21 cellular contexts compared by ENCODE assay signal in the genomic region with DNA sequence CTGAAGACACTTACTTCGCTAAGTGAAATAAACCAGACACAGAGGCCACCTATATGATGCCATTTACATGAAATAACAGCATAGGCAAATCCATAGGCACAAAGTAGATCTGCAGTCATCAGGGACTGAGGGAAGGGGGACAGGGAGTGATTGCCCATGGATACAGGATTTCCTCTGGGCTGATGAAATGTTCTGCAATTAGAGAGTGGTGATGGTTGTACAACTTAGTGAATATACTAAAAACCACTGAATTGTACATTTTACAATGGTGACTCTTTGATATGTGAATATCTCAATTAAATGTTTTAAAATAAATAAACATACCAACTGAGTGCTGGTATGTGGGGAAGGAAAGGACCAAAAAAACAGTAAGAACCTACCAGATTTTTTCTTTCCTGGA. TPM values are rescaled to one million over a fixed set of nuclear protein-coding genes. Genes with fewer than 3 reads are reported as not detected.
DNase-seq lines count a peak whose midpoint lies in the region; ATAC-seq, FAIRE-seq and TF ChIP-seq lines count a peak whose summit lies in the region.
"Had no signal": no experiment of that assay in that cellular context is flagged by ENCODE, and none has a peak within 500 bp of the region (broad histone marks: within the 10 kb centered on the region; RNA-seq: fewer than 3 reads in every experiment).

No MANE protein-coding gene starts in this region.

- H3K9ac ChIP-seq in astrocyte (ENCODE audit: low read length) (no peak overlapping the region), HepG2 (ENCODE audit: insufficient read depth, low read depth, low read length) (no peak overlapping the region)

- H3K4me2 ChIP-seq in astrocyte (ENCODE audit: low read length) = no peak overlapping the region
- no peak overlapping the region for H3K4me2 ChIP-seq in HepG2 (ENCODE audit: low read depth, low read length)

- H3K9me3 ChIP-seq in astrocyte (ENCODE audit: insufficient read depth, low read depth, low read length) = no peaks in the 10 kb centered on the region
- no peaks in the 10 kb centered on the region for H3K9me3 ChIP-seq in HepG2 (ENCODE audit: low read length)
- H3K9me3 ChIP-seq in small intestine (ENCODE audit: control insufficient read depth, low read depth) = no peaks in the 10 kb centered on the region
- H3K9me3 ChIP-seq: MG63 had no signal

- BruUV-seq in HepG2 (replicated peaks; lab: Mats Ljungman, UMichigan) = no TSS peak

- H3K4me1 ChIP-seq in astrocyte (ENCODE audit: insufficient read depth, low read length) = no peaks in the 10 kb centered on the region
- H3K4me1 ChIP-seq in HepG2 (ENCODE audit: insufficient read depth, low read length) = no peaks in the 10 kb centered on the region
- H3K4me1 ChIP-seq in small intestine (ENCODE audit: control insufficient read depth in 2 of 2, insufficient read depth in 1 of 2, low read depth in 1 of 2, low read length in 1 of 2) = no peaks in the 10 kb centered on the region

- no peaks in the 10 kb centered on the region for H3K79me2 ChIP-seq in astrocyte (ENCODE audit: insufficient read depth, low read length)
- no peaks in the 10 kb centered on the region for H3K79me2 ChIP-seq in HepG2 (ENCODE audit: insufficient read depth, low read length)

- no peak for FAIRE-seq in astrocyte (lab: Jason Lieb, UNC)
- no peak for FAIRE-seq in HepG2 (lab: Jason Lieb, UNC)
- FAIRE-seq in small intestine (lab: Jason Lieb, UNC) = no peak
- FAIRE-seq: GM12878 had no signal

- H3K4me3 ChIP-seq in AG10803 (ENCODE audit: low read length) = no peak overlapping the region
- H3K4me3 ChIP-seq in astrocyte (ENCODE audit: insufficient read depth, low read depth, low read length) = no peak overlapping the region
- no peak overlapping the region for H3K4me3 ChIP-seq in fibroblast of the aortic adventitia (ENCODE audit: low read depth, low read length)
- H3K4me3 ChIP-seq in HepG2 (replicated peaks in 1 of 3; ENCODE audit: insufficient read depth in 1 of 3, low read depth in 2 of 3, low read length in 3 of 3) = no peak overlapping the region
- no peak overlapping the region for H3K4me3 ChIP-seq in small intestine (ENCODE audit: low read depth in 1 of 2, low read length in 2 of 2)
- H3K4me3 ChIP-seq: GM12878, MG63 had no signal

- WGBS in HepG2 (ENCODE audit: low lambda C conversion rate) = 98% methylated on average over 1 of the region's 1 CpG
- 98 to 100% (median 100%) methylated on average over 1 of the region's 1 CpG for WGBS in small intestine, 3 donors

- no peak for TF ChIP-seq CTCF in AG10803 (conservative IDR thresholded peaks at IDR 0.05; ENCODE audit: low read length)
- no peak for TF ChIP-seq CTCF in astrocyte (IDR thresholded peaks at IDR 0.05; ENCODE audit: insufficient read depth, low read depth, low read length)
- TF ChIP-seq CTCF in fibroblast of the aortic adventitia (IDR thresholded peaks at IDR 0.05; ENCODE audit: insufficient read depth, low read length) = no peak
- TF ChIP-seq CTCF in HepG2 (CRISPR knock-in tag; IDR thresholded peaks at IDR 0.05) = no peak

- H3K27me3 ChIP-seq in astrocyte (ENCODE audit: insufficient read depth, low read length) = no peaks in the 10 kb centered on the region
- H3K27me3 ChIP-seq in HepG2 (ENCODE audit: control insufficient read depth in 1 of 2, insufficient read depth in 2 of 2, low read length in 2 of 2) = no peaks in the 10 kb centered on the region
- H3K27me3 ChIP-seq in small intestine (ENCODE audit: control insufficient read depth in 2 of 2, insufficient read depth in 2 of 2, low read length in 2 of 2) = no peaks in the 10 kb centered on the region
- H3K27me3 ChIP-seq: MG63 had no signal

- CTCF ChIA-PET in HepG2 (lab: Yijun Ruan, JAX; ENCODE audit: low intra/inter-chr PET ratio, low total read pairs) = no interaction called here

- H3K27ac Mint-ChIP-seq in astrocyte (ENCODE audit: unreplicated experiment) = peak overlapping the region; percentile 86
- H3K27ac Mint-ChIP-seq: B cell, CD14-positive monocyte had no signal

- ATAC-seq in HepG2 (no peak), HG02588 (IDR thresholded peaks at IDR 0.05; ENCODE audit: unreplicated experiment) (no peak)
- ATAC-seq: GM12878 had no signal

- in situ Hi-C loops in HepG2 (cut with HindIII; ENCODE audit: extremely low pct_ligation_motif_present, low pct_unique_long_range_greater_than_20kb) = no loop called here

- H3K9me3 Mint-ChIP-seq in astrocyte (ENCODE audit: unreplicated experiment) = no peaks in the 10 kb centered on the region
- H3K9me3 Mint-ChIP-seq: CD14-positive monocyte had no signal

- peaks cover 3% of the 10 kb centered on the region for H3K36me3 Mint-ChIP-seq in astrocyte (ENCODE audit: low read depth, unreplicated experiment)

- peaks cover 3% of the 10 kb centered on the region for H4K20me1 ChIP-seq in astrocyte (ENCODE audit: insufficient read depth, low read length)
- no peaks in the 10 kb centered on the region for H4K20me1 ChIP-seq in HepG2 (ENCODE audit: insufficient read depth, low read length)

- H3K27ac ChIP-seq in astrocyte (ENCODE audit: low read depth, low read length) (no peak overlapping the region), HepG2 (ENCODE audit: extremely low read length, insufficient read depth, low read length) (no peak overlapping the region), small intestine (ENCODE audit: low read depth in 1 of 2, low read length in 1 of 2) (no peak overlapping the region)

- H3K4me1 Mint-ChIP-seq in astrocyte (ENCODE audit: low read depth, unreplicated experiment) = no peaks in the 10 kb centered on the region
- H3K4me1 Mint-ChIP-seq: B cell, CD14-positive monocyte had no signal

- no peak for TF ChIP-seq RAD21 in HepG2 (CRISPR knock-in tag; IDR thresholded peaks at IDR 0.05)

- intact Hi-C loops in HepG2 (cut with micrococcal nuclease; ENCODE audit: unreplicated experiment) = no loop called here

- peaks cover 51% of the 10 kb centered on the region for H3K36me3 ChIP-seq in astrocyte (ENCODE audit: insufficient read depth, low read length)
- H3K36me3 ChIP-seq in HepG2 (replicated peaks in 1 of 2; ENCODE audit: control insufficient read depth in 1 of 2, insufficient read depth in 2 of 2, low read length in 2 of 2) = peaks cover 21 to 81% of the 10 kb centered on the region in 2 experiments
- peaks cover 2 to 11% of the 10 kb centered on the region in 2 donors for H3K36me3 ChIP-seq in small intestine (ENCODE audit: control insufficient read depth in 2 of 2, insufficient read depth in 2 of 2, low read length in 2 of 2)

- POLR2A ChIA-PET in HepG2 (lab: Yijun Ruan, JAX) = no interaction called here

- TF ChIP-seq EP300 in HepG2 (IDR thresholded peaks at IDR 0.05; ENCODE audit: low read depth in 2 of 2, low read length in 2 of 2) (no peak), HepG2 (CRISPR knock-in tag; IDR thresholded peaks at IDR 0.05; ENCODE audit: borderline replicate concordance) (no peak)

- DNase-seq in AG10803 (ENCODE audit: low read depth) (peak; percentile 40), NCI-H460 (ENCODE audit: extremely low read depth, low read depth) (peak; percentile 23), astrocyte (ENCODE audit: low read depth) (no peak), fibroblast of the aortic adventitia (ENCODE audit: low read depth) (peak; percentile 22), HepG2 (ENCODE audit: low spot score) (no peak), small intestine (no peak)
- no peak for DNase-seq in activated CD4-positive, CD25-positive, alpha-beta regulatory T cell (lab: John Stamatoyannopoulos, UW)
- DNase-seq: COR-L47, DMS79, MG63, NCI-H1417, NCI-H1694 treated with DMSO at 0.1 percent for 48 hours, NCI-H2081 treated with DMSO at 0.1 percent for 48 hours, NCI-H2171 treated with DMSO at 0.1 percent for 48 hours, NCI-H526, OCI-M1, Right ventricle myocardium superior had no signal

- H3K27me3 Mint-ChIP-seq in astrocyte (ENCODE audit: low read depth, unreplicated experiment) = no peaks in the 10 kb centered on the region
- H3K27me3 Mint-ChIP-seq: B cell had no signal

- no peak overlapping the region for H3K4me3 Mint-ChIP-seq in astrocyte (ENCODE audit: unreplicated experiment)
- H3K4me3 Mint-ChIP-seq: B cell, CD14-positive monocyte had no signal

- no peak for TF ChIP-seq POLR2A in HepG2 (IDR thresholded peaks at IDR 0.05; ENCODE audit: insufficient read depth in 1 of 2, low read depth in 2 of 2, low read length in 2 of 2)

- H2AFZ ChIP-seq in astrocyte (ENCODE audit: low read depth, low read length) (no peak overlapping the region), HepG2 (ENCODE audit: low read length) (no peak overlapping the region)

RNA-seq across cellular contexts. Expression of gene PPA1, which starts 20.4 kb away (rescaled TPM):
- total RNA-seq in NCI-H460 (2014; rRNA removed; shearing (Covaris generic)) = 389 and 397 TPM in 2 replicates
- polyA plus RNA-seq in NCI-H460 (2014; cell fraction: nucleus; rRNA removed) = 258 and 309 TPM in 2 replicates
- total RNA-seq in astrocyte (95.3 and 108 TPM in 2 replicates), fibroblast of the aortic adventitia (ENCODE audit: low replicate concordance) (197 and 394 TPM in 2 replicates), HepG2 (2016; rRNA removed; fragmentation: Illumina TruSeq; extraction: Trizol) (250 and 371 TPM in 2 replicates)
- 82.0 and 100 TPM in 2 replicates for total RNA-seq in HepG2 (2016; cell fraction: cytosol; rRNA removed; fragmentation: Illumina TruSeq; extraction: Trizol; ENCODE audit: low read depth)
- 255 and 390 TPM in 2 replicates for total RNA-seq in HepG2 (2016; cell fraction: insoluble cytoplasmic fraction; rRNA removed; fragmentation: Illumina TruSeq; extraction: Trizol)
- 165 and 176 TPM in 2 replicates for total RNA-seq in HepG2 (2016; cell fraction: membrane; rRNA removed; fragmentation: Illumina TruSeq; extraction: Trizol)
- total RNA-seq in HepG2 (2016; cell fraction: nucleus; rRNA removed; fragmentation: Illumina TruSeq; extraction: Trizol) = 97.3 and 103 TPM in 2 replicates
- polyA plus RNA-seq in HepG2 (2011; rRNA removed) (104 and 136 TPM in 2 replicates), small intestine (100 to 1,000 TPM; 167 to 383 (median 240) TPM)
- 79.2 and 103 TPM in 2 replicates for polyA plus RNA-seq in HepG2 (2011; cell fraction: cytosol; rRNA removed)
- 29.6 and 38.4 TPM in 2 replicates for polyA plus RNA-seq in HepG2 (2011; cell fraction: nucleus; rRNA removed)
- polyA plus RNA-seq in HepG2 (2012) = 160 and 173 TPM in 2 replicates
- 83.3 and 87.7 TPM in 2 replicates for polyA plus RNA-seq in HepG2 (2016; cell fraction: cytosol; fragmentation: Illumina TruSeq; extraction: Trizol; ENCODE audit: low read depth)
- polyA plus RNA-seq in HepG2 (2016; cell fraction: insoluble cytoplasmic fraction; fragmentation: Illumina TruSeq; extraction: Trizol; ENCODE audit: low read depth) = 345 and 373 TPM in 2 replicates
- polyA plus RNA-seq in HepG2 (2016; cell fraction: membrane; fragmentation: Illumina TruSeq; extraction: Trizol; ENCODE audit: low read depth) = 131 and 143 TPM in 2 replicates
- 129 and 132 TPM in 2 replicates for polyA plus RNA-seq in HepG2 (2016; cell fraction: nucleus; fragmentation: Illumina TruSeq; extraction: Trizol; ENCODE audit: insufficient read depth, low read depth)
- polyA minus RNA-seq in HepG2 (2011; rRNA and poly(A)+ RNA removed; ENCODE audit: low replicate concordance) = 27.3 and 92.0 TPM in 2 replicates
- polyA minus RNA-seq in HepG2 (2011; cell fraction: cytosol; rRNA and poly(A)+ RNA removed) = 75.4 and 86.8 TPM in 2 replicates
- polyA minus RNA-seq in HepG2 (2011; cell fraction: nucleus; rRNA and poly(A)+ RNA removed) = 78.9 and 82.8 TPM in 2 replicates

RNA-seq across cellular contexts. Expression of gene SAR1A, which starts 42.6 kb away (rescaled TPM):
- total RNA-seq in NCI-H460 (2014; rRNA removed; shearing (Covaris generic)) = 74.7 and 82.9 TPM in 2 replicates
- 47.1 and 63.5 TPM in 2 replicates for polyA plus RNA-seq in NCI-H460 (2014; cell fraction: nucleus; rRNA removed)
- 228 and 239 TPM in 2 replicates for total RNA-seq in astrocyte
- 145 and 209 TPM in 2 replicates for total RNA-seq in fibroblast of the aortic adventitia (ENCODE audit: low replicate concordance)
- total RNA-seq in HepG2 (2016; rRNA removed; fragmentation: Illumina TruSeq; extraction: Trizol) = 104 and 117 TPM in 2 replicates
- total RNA-seq in HepG2 (2016; cell fraction: cytosol; rRNA removed; fragmentation: Illumina TruSeq; extraction: Trizol; ENCODE audit: low read depth) = 53.7 and 67.8 TPM in 2 replicates
- total RNA-seq in HepG2 (2016; cell fraction: insoluble cytoplasmic fraction; rRNA removed; fragmentation: Illumina TruSeq; extraction: Trizol) = 98.6 and 118 TPM in 2 replicates
- total RNA-seq in HepG2 (2016; cell fraction: membrane; rRNA removed; fragmentation: Illumina TruSeq; extraction: Trizol) = 40.3 and 46.7 TPM in 2 replicates
- total RNA-seq in HepG2 (2016; cell fraction: nucleus; rRNA removed; fragmentation: Illumina TruSeq; extraction: Trizol) = 88.9 and 106 TPM in 2 replicates
- 42.7 and 51.4 TPM in 2 replicates for polyA plus RNA-seq in HepG2 (2011; rRNA removed)
- polyA plus RNA-seq in HepG2 (2011; cell fraction: cytosol; rRNA removed) = 18.7 and 26.3 TPM in 2 replicates
- polyA plus RNA-seq in HepG2 (2011; cell fraction: nucleus; rRNA removed) = 20.6 and 21.6 TPM in 2 replicates
- 43.4 and 54.2 TPM in 2 replicates for polyA plus RNA-seq in HepG2 (2012)
- polyA plus RNA-seq in HepG2 (2016; cell fraction: cytosol; fragmentation: Illumina TruSeq; extraction: Trizol; ENCODE audit: low read depth) = 17.3 and 19.4 TPM in 2 replicates
- polyA plus RNA-seq in HepG2 (2016; cell fraction: insoluble cytoplasmic fraction; fragmentation: Illumina TruSeq; extraction: Trizol; ENCODE audit: low read depth) = 65.1 and 69.7 TPM in 2 replicates
- polyA plus RNA-seq in HepG2 (2016; cell fraction: membrane; fragmentation: Illumina TruSeq; extraction: Trizol; ENCODE audit: low read depth) = 14.1 and 16.4 TPM in 2 replicates
- 125 and 135 TPM in 2 replicates for polyA plus RNA-seq in HepG2 (2016; cell fraction: nucleus; fragmentation: Illumina TruSeq; extraction: Trizol; ENCODE audit: insufficient read depth, low read depth)
- 86.9 and 186 TPM in 2 replicates for polyA minus RNA-seq in HepG2 (2011; rRNA and poly(A)+ RNA removed; ENCODE audit: low replicate concordance)
- polyA minus RNA-seq in HepG2 (2011; cell fraction: cytosol; rRNA and poly(A)+ RNA removed) = 41.2 and 47.2 TPM in 2 replicates
- 43.6 and 52.5 TPM in 2 replicates for polyA minus RNA-seq in HepG2 (2011; cell fraction: nucleus; rRNA and poly(A)+ RNA removed)
- polyA plus RNA-seq in small intestine = 10 to 100 TPM; 18.8 to 34.0 (median 18.9) TPM

Comparison
In these comparisons a context has a peak if more than half of its experiments do, and no peak if none do; other contexts are left out.
1. DNase-seq: peak in AG10803 (single experiment), NCI-H460 (single experiment) and fibroblast of the aortic adventitia (single experiment); none in astrocyte (single experiment), HepG2 (single experiment), activated CD4-positive, CD25-positive, alpha-beta regulatory T cell (0 of 4) and small intestine (single experiment).